Comparison of ENCODE assay signal across 15 cellular contexts in the genomic region with DNA sequence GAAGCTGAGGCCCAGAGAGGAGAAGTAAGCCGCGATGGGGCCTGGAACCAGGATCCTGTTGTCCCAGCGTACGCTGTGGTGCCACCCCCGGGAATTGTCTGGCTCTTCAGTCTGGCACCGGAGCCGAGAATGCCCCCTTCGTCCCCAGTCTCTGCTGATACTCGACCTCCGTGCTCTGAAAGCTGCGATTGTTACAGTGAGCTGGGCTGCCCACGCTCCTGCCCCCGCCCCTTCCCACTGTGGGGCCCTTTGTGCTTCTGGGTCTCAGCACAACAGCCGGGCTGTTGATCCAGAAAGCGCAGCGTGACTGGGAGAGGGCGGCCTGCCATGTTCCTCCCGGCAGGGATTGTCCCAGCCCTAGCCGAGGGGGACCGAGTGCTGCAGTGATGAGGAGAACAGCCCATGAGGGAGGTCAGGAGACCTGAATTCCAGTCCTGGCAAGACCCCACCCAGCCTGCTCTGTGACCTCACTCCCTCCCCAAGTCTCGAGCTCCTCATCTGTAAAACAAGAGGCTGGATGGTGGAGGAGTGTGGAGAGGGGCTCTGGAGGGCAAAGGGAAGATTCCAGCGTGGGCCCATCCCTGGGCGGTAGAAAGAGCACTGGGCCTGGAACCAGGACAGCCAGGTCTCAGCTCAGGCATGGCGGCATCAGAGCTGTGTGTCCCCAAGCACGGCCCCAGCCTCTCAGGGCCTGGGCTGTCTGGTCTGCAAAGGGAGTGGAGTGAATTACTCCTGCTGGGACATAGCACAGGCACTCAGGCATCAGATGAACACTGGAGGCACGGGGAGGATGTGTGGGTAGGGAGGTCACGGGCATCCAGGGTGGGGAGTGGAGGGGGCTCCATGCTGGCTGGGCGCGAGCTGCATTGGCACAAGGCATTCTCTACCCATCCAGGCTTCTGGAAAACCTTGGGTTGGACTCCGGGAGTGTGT. TPM values are rescaled to one million over a fixed set of nuclear protein-coding genes. Genes with fewer than 3 reads are reported as not detected.
DNase-seq lines count a peak whose midpoint lies in the region; ATAC-seq, FAIRE-seq and TF ChIP-seq lines count a peak whose summit lies in the region.
"Had no signal": no experiment of that assay in that cellular context is flagged by ENCODE, and none has a peak within 500 bp of the region (broad histone marks: within the 10 kb centered on the region; RNA-seq: fewer than 3 reads in every experiment).

No MANE protein-coding gene starts in this region.

- CTCF ChIA-PET in mammary epithelial cell (lab: Charles Lee; ENCODE audit: low non-redundant PET) (no interaction called here), HepG2 (lab: Yijun Ruan, JAX; ENCODE audit: low intra/inter-chr PET ratio, low total read pairs) (no interaction called here)

- dilution Hi-C loops in mammary epithelial cell (cut with HindIII; ENCODE audit: low sequenced_read_pairs): loop anchor here (5.0 kb wide), 2 partner anchors 43 to 73 kb away; a partner anchor contains a TSS

- POLR2A ChIA-PET in HepG2 (lab: Yijun Ruan, JAX): no interaction called here

- BruUV-seq in mammary epithelial cell (replicated peaks; lab: Mats Ljungman, UMichigan) (no TSS peak), HepG2 (replicated peaks; lab: Mats Ljungman, UMichigan) (no TSS peak)

- H3K4me1 ChIP-seq in mammary epithelial cell (ENCODE audit: insufficient read depth, low read length) (no peaks in the 10 kb centered on the region), HepG2 (ENCODE audit: insufficient read depth, low read length) (no peaks in the 10 kb centered on the region)

- H3K9ac ChIP-seq in mammary epithelial cell (ENCODE audit: insufficient read depth, low read length): no peak overlapping the region
- no peak overlapping the region for H3K9ac ChIP-seq in HepG2 (ENCODE audit: insufficient read depth, low read depth, low read length)

- no peak overlapping the region for H3K4me2 ChIP-seq in mammary epithelial cell (ENCODE audit: insufficient read depth, low read depth, low read length)
- no peak overlapping the region for H3K4me2 ChIP-seq in HepG2 (ENCODE audit: low read depth, low read length)

- H3K4me3 ChIP-seq in mammary epithelial cell (replicated peaks in 1 of 3; ENCODE audit: insufficient read depth in 1 of 3, low read depth in 2 of 3, low read length in 3 of 3): no peak overlapping the region
- no peak overlapping the region for H3K4me3 ChIP-seq in HepG2 (replicated peaks in 1 of 3; ENCODE audit: insufficient read depth in 1 of 3, low read depth in 2 of 3, low read length in 3 of 3)
- no peak overlapping the region for H3K4me3 ChIP-seq in MG63
- H3K4me3 ChIP-seq: mucosa of descending colon, skin epidermis had no signal

- no peaks in the 10 kb centered on the region for H3K79me2 ChIP-seq in mammary epithelial cell (ENCODE audit: insufficient read depth, low read length)
- H3K79me2 ChIP-seq in HepG2 (ENCODE audit: insufficient read depth, low read length): no peaks in the 10 kb centered on the region

- in situ Hi-C loops in mammary epithelial cell (cut with MboI; ENCODE audit: low sequenced_read_pairs in 2 of 2) (no loop called here), HepG2 (cut with HindIII; ENCODE audit: extremely low pct_ligation_motif_present, low pct_unique_long_range_greater_than_20kb) (no loop called here)

- H3K9me3 ChIP-seq in mammary epithelial cell (replicated peaks; ENCODE audit: insufficient read depth, low read length): no peaks in the 10 kb centered on the region
- no peaks in the 10 kb centered on the region for H3K9me3 ChIP-seq in HepG2 (ENCODE audit: low read length)
- H3K9me3 ChIP-seq in MG63: no peaks in the 10 kb centered on the region
- H3K9me3 ChIP-seq: mucosa of descending colon had no signal

- TF ChIP-seq EP300 in HepG2 (IDR thresholded peaks at IDR 0.05; ENCODE audit: low read depth in 2 of 2, low read length in 2 of 2): no peak
- TF ChIP-seq EP300 in HepG2 (CRISPR knock-in tag; IDR thresholded peaks at IDR 0.05; ENCODE audit: borderline replicate concordance): no peak

- peak in 13 of 14 donors; percentile 40 to 96 (median 87) for DNase-seq in C1 segment of cervical spinal cord (lab: John Stamatoyannopoulos, UW)
- no peak for DNase-seq in mammary epithelial cell
- no peak for DNase-seq in HepG2 (ENCODE audit: low spot score)
- peak; percentile 67 for DNase-seq in retina
- DNase-seq in MG63: no peak
- DNase-seq in NCI-H2029 treated with DMSO at 0.1 percent for 48 hours (lab: John Stamatoyannopoulos, UW): no peak
- no peak for DNase-seq in activated gamma-delta T cell treated with Interleukin-2 at 50 U/mL for 16 hours
- DNase-seq: activated CD4-positive, CD25-positive, alpha-beta regulatory T cell treated with anti-CD3 and anti-CD28 coated beads, Interleukin-2, amount 50 U/mL, for 72 hours; activated T-cell treated with anti-CD3 and anti-CD28 coated beads, Interleukin-2, amount 50 U/mL, for 24 hours; DMS153; NCI-H2107; trophoblast cell had no signal

- ATAC-seq in HepG2: peak; percentile 26; the same call in 2 of the 3 replicates
- no peak for ATAC-seq in HG03460 (IDR thresholded peaks at IDR 0.05; ENCODE audit: unreplicated experiment)
- ATAC-seq: mucosa of descending colon had no signal

- no peak for TF ChIP-seq CTCF in mammary epithelial cell (conservative IDR thresholded peaks at IDR 0.05 in 1 of 2, IDR thresholded peaks at IDR 0.05 in 1 of 2; ENCODE audit: extremely low read depth in 1 of 2, insufficient read depth in 1 of 2, low read depth in 1 of 2, low read length in 2 of 2)
- TF ChIP-seq CTCF in HepG2 (CRISPR knock-in tag; IDR thresholded peaks at IDR 0.05): no peak

- WGBS in mammary epithelial cell (ENCODE audit: low coverage, missing lambda C conversion rate): 51% methylated on average over 20 of the region's 30 CpGs
- 46% methylated on average over 11 of the region's 30 CpGs for whole genome bisulfite sequencing in HepG2 (ENCODE audit: low lambda C conversion rate)

- no peak for TF ChIP-seq POLR2A in HepG2 (IDR thresholded peaks at IDR 0.05; ENCODE audit: insufficient read depth in 1 of 2, low read depth in 2 of 2, low read length in 2 of 2)

- H2AFZ ChIP-seq in mammary epithelial cell (ENCODE audit: low read depth, low read length) (peak overlapping the region; percentile 32), HepG2 (ENCODE audit: low read length) (no peak overlapping the region)

- FAIRE-seq in HepG2 (lab: Jason Lieb, UNC): no peak

- H4K20me1 ChIP-seq in mammary epithelial cell (ENCODE audit: insufficient read depth, low read length) (no peaks in the 10 kb centered on the region), HepG2 (ENCODE audit: insufficient read depth, low read length) (no peaks in the 10 kb centered on the region)

- H3K36me3 ChIP-seq in mammary epithelial cell (ENCODE audit: insufficient read depth, low read length) (no peaks in the 10 kb centered on the region), HepG2 (replicated peaks in 1 of 2; ENCODE audit: control insufficient read depth in 1 of 2, insufficient read depth in 2 of 2, low read length in 2 of 2) (no peaks in the 10 kb centered on the region), MG63 (no peaks in the 10 kb centered on the region)

- TF ChIP-seq RAD21 in HepG2 (CRISPR knock-in tag; IDR thresholded peaks at IDR 0.05): no peak

- intact Hi-C loops in mammary epithelial cell (cut with micrococcal nuclease) (no loop called here), HepG2 (cut with micrococcal nuclease; ENCODE audit: unreplicated experiment) (no loop called here)

- H3K27ac ChIP-seq in mammary epithelial cell (ENCODE audit: insufficient read depth, low read depth, low read length): no peak overlapping the region
- H3K27ac ChIP-seq in HepG2 (ENCODE audit: extremely low read length, insufficient read depth, low read length): no peak overlapping the region

- no peaks in the 10 kb centered on the region for H3K27me3 ChIP-seq in mammary epithelial cell (ENCODE audit: insufficient read depth, low read length)
- H3K27me3 ChIP-seq in HepG2 (ENCODE audit: control insufficient read depth in 1 of 2, insufficient read depth in 2 of 2, low read length in 2 of 2): no peaks in the 10 kb centered on the region; a peak in 2 of 5 replicates
- no peaks in the 10 kb centered on the region for H3K27me3 ChIP-seq in MG63

TF ChIP-seq in HepG2, 621 proteins besides CTCF, POLR2A, EP300 and RAD21:
- TF ChIP-seq ZNF329 (CRISPR knock-in tag; IDR thresholded peaks at IDR 0.05; ENCODE audit: low read depth): no peak
- peak; percentile 77; the same call in 1 of the 2 replicates for TF ChIP-seq HNRNPL (IDR thresholded peaks at IDR 0.05; ENCODE audit: low read depth, low read length)
- no peak for TF ChIP-seq SP1 (IDR thresholded peaks at IDR 0.05)
- TF ChIP-seq SP1 (CRISPR knock-in tag; IDR thresholded peaks at IDR 0.05): no peak

RNA-seq across cellular contexts. Expression of a gene that starts 43.6 kb away (rescaled TPM):
- 1 to 10 TPM in 1 of 2 donors, under 1 TPM in 1; 0.64 to 1.5 TPM for total RNA-seq in mammary epithelial cell
- 1.8 TPM for polyA plus RNA-seq in mammary epithelial cell
- not detected for polyA minus RNA-seq in mammary epithelial cell
- total RNA-seq in HepG2 (2016; rRNA removed; fragmentation: Illumina TruSeq; extraction: Trizol): 0.27 and 0.34 TPM in 2 replicates
- 0.61 and 0.88 TPM in 2 replicates for total RNA-seq in HepG2 (2016; cell fraction: cytosol; rRNA removed; fragmentation: Illumina TruSeq; extraction: Trizol; ENCODE audit: low read depth)
- 0.28 TPM in 2 replicates for total RNA-seq in HepG2 (2016; cell fraction: insoluble cytoplasmic fraction; rRNA removed; fragmentation: Illumina TruSeq; extraction: Trizol)
- 0.62 and 0.80 TPM in 2 replicates for total RNA-seq in HepG2 (2016; cell fraction: membrane; rRNA removed; fragmentation: Illumina TruSeq; extraction: Trizol)
- total RNA-seq in HepG2 (2016; cell fraction: nucleus; rRNA removed; fragmentation: Illumina TruSeq; extraction: Trizol): 0.28 and 1.2 TPM in 2 replicates
- 3.2 and 5.1 TPM in 2 replicates for polyA plus RNA-seq in HepG2 (2011; rRNA removed)
- 5.3 and 5.4 TPM in 2 replicates for polyA plus RNA-seq in HepG2 (2011; cell fraction: cytosol; rRNA removed)
- 2.8 and 3.1 TPM in 2 replicates for polyA plus RNA-seq in HepG2 (2011; cell fraction: nucleus; rRNA removed)
- 3.9 and 5.4 TPM in 2 replicates for polyA plus RNA-seq in HepG2 (2012)
- 0.62 and 0.84 TPM in 2 replicates for polyA plus RNA-seq in HepG2 (2016; cell fraction: cytosol; fragmentation: Illumina TruSeq; extraction: Trizol; ENCODE audit: low read depth)
- polyA plus RNA-seq in HepG2 (2016; cell fraction: insoluble cytoplasmic fraction; fragmentation: Illumina TruSeq; extraction: Trizol; ENCODE audit: low read depth): 0.35 and 0.72 TPM in 2 replicates
- 0.59 and 0.94 TPM in 2 replicates for polyA plus RNA-seq in HepG2 (2016; cell fraction: membrane; fragmentation: Illumina TruSeq; extraction: Trizol; ENCODE audit: low read depth)
- polyA plus RNA-seq in HepG2 (2016; cell fraction: nucleus; fragmentation: Illumina TruSeq; extraction: Trizol; ENCODE audit: insufficient read depth, low read depth): 1.5 and 2.6 TPM in 2 replicates
- 7.5 and 42.0 TPM in 2 replicates for polyA minus RNA-seq in HepG2 (2011; rRNA and poly(A)+ RNA removed; ENCODE audit: low replicate concordance)
- polyA minus RNA-seq in HepG2 (2011; cell fraction: cytosol; rRNA and poly(A)+ RNA removed): 1.6 and 1.8 TPM in 2 replicates
- polyA minus RNA-seq in HepG2 (2011; cell fraction: nucleus; rRNA and poly(A)+ RNA removed): 2.8 and 3.5 TPM in 2 replicates
- 7.5 TPM in 2 replicates for total RNA-seq in MG63 (2014; rRNA removed; shearing (Covaris generic); ENCODE audit: low replicate concordance)

Comparison
In these comparisons a context has a peak if more than half of its experiments do, and no peak if none do; other contexts are left out.
1. DNase-seq: peak in C1 segment of cervical spinal cord (13 of 14) and retina (single experiment); none in mammary epithelial cell (single experiment), HepG2 (single experiment), MG63 (single experiment), NCI-H2029 treated with DMSO at 0.1 percent for 48 hours (single experiment) and activated gamma-delta T cell treated with Interleukin-2 at 50 U/mL for 16 hours (single experiment).